ENCODE assay signal across 9 cellular contexts in the genomic region with DNA sequence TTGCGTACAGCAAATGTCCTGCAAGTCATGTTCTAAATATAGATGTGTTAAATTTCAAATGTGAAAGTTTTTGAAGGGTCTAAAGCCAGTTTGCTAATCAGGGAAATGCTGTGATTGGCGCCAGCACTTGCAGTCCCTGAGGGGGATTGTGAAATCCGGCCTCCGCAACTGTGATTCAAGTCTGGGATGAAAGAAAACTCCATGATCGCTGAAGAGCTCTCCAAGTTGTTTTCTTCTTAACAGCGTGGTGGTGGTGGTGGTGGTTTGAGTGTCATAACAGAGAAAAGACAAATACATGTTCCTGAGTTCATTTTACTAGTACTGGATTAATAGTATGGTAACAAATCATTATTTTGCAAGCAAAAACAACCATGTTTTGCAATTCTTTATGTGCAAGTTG. TPM values are rescaled to one million over a fixed set of nuclear protein-coding genes. Genes with fewer than 3 reads are reported as not detected.
DNase-seq lines count a peak whose midpoint lies in the region; ATAC-seq, FAIRE-seq and TF ChIP-seq lines count a peak whose summit lies in the region.
"Had no signal": no experiment of that assay in that cellular context is flagged by ENCODE, and none has a peak within 500 bp of the region (broad histone marks: within the 10 kb centered on the region; RNA-seq: fewer than 3 reads in every experiment).

No MANE protein-coding gene starts in this region.

- H3K27ac ChIP-seq in A549 = peak overlapping the region; percentile 23 to 34; a peak in 5 of 6 replicates

- H3K4me3 ChIP-seq in A549 = no peak overlapping the region

- no peak for FAIRE-seq in A549 (lab: Jason Lieb, UNC)

- no peak for TF ChIP-seq RAD21 in A549 (conservative IDR thresholded peaks at IDR 0.05 in 1 of 2, IDR thresholded peaks at IDR 0.05 in 1 of 2)

- peak overlapping the region; percentile 69 for H3K4me2 ChIP-seq in A549

- no peak for TF ChIP-seq CTCF in A549 (IDR thresholded peaks at IDR 0.05)

- CTCF ChIA-PET in A549 (lab: Yijun Ruan, JAX) = interaction anchor here (0.9 to 9.2 kb wide), 10 partner anchors 9 to 485 kb away, joined by 3 to 226 read pairs (median 8); partner anchors contain the start of gene MITF

- TF ChIP-seq EP300 in A549 (IDR thresholded peaks at IDR 0.05) = no peak

- POLR2A ChIA-PET in A549 (lab: Yijun Ruan, JAX) = no interaction called here

- H3K4me1 ChIP-seq in A549 = peaks cover 38% of the 10 kb centered on the region

- DNase-seq in A549 (ENCODE audit: low read depth in 1 of 2, low spot score in 1 of 2) (peak in 1 of 2 experiments; percentile 21), NCI-H226 (peak; percentile 27), erythroblast (lab: John Stamatoyannopoulos, UW) (peak; percentile 48 to 51), midbrain (lab: John Stamatoyannopoulos, UW) (peak; percentile 25), NCI-H2227 (lab: John Stamatoyannopoulos, UW; ENCODE audit: unreplicated experiment) (no peak), NCI-H526 treated with DMSO at 0.1 percent for 48 hours (lab: John Stamatoyannopoulos, UW) (no peak), NAMALWA (ENCODE audit: low spot score) (no peak)
- DNase-seq in stimulated activated CD4-positive, alpha-beta T cell treated with anti-CD3 and anti-CD28 coated beads, Interleukin-15, amount 100 ng/mL, for 24 hours = no peak
- DNase-seq: NCI-H1694 had no signal

- TF ChIP-seq POLR2A in A549 (IDR thresholded peaks at IDR 0.05; ENCODE audit: low read length) = no peak
- no peak for TF ChIP-seq POLR2A in erythroblast (IDR thresholded peaks at IDR 0.05; ENCODE audit: low read length)

- ATAC-seq in A549 = peak; percentile 50 to 60; a peak in 3 of 6 replicates

- H3K9me3 ChIP-seq in A549 = no peaks in the 10 kb centered on the region

- 54% methylated on average over 6 of the region's 6 CpGs for WGBS in A549 (ENCODE audit: missing lambda C conversion rate)

TF ChIP-seq in A549, 52 proteins besides CTCF, POLR2A, EP300 and RAD21:
- TF ChIP-seq KDM5A (IDR thresholded peaks at IDR 0.05) = no peak
- no peak for TF ChIP-seq PHF8 (IDR thresholded peaks at IDR 0.05; ENCODE audit: borderline replicate concordance, low read depth)
- peak; percentile 76 to 87; a peak in 3 of 4 replicates for TF ChIP-seq CEBPB (IDR thresholded peaks at IDR 0.05)
- TF ChIP-seq CHD4 (IDR thresholded peaks at IDR 0.05; ENCODE audit: borderline replicate concordance) = no peak
- TF ChIP-seq FOSL2 (IDR thresholded peaks at IDR 0.05) = no peak
- no peak for TF ChIP-seq FOSL2 (CRISPR knock-in tag; IDR thresholded peaks at IDR 0.05)

RNA-seq across cellular contexts. Expression of gene MITF, which starts 51.8 kb away (rescaled TPM):
- 15.3 and 15.9 TPM in 2 replicates for polyA plus RNA-seq in A549 (2011; rRNA removed)
- 8.3 and 9.3 TPM in 2 replicates for polyA plus RNA-seq in A549 (2012; cell fraction: cytosol; rRNA removed)
- polyA plus RNA-seq in A549 (2012; cell fraction: nucleus; rRNA removed) = 6.0 and 8.7 TPM in 2 replicates
- 13.2 to 14.7 TPM (median 14.3 TPM) in 3 replicates for polyA plus RNA-seq in A549 (2017; fragmentation: RNase III; extraction: RNeasy Plus Mini Kit Qiagen cat#74134 plus additional on column Dnase treatment)
- polyA minus RNA-seq in A549 (2011; rRNA and poly(A)+ RNA removed) = 45.8 and 56.1 TPM in 2 replicates

Comparison
In these comparisons a context has a peak if more than half of its experiments do, and no peak if none do; other contexts are left out.
1. DNase-seq: peak in NCI-H226 (single experiment), erythroblast (2 of 2) and midbrain (single experiment); none in stimulated activated CD4-positive, alpha-beta T cell treated with anti-CD3 and anti-CD28 coated beads, Interleukin-15, amount 100 ng/mL, for 24 hours (single experiment), NCI-H2227 (single experiment), NCI-H526 treated with DMSO at 0.1 percent for 48 hours (single experiment) and NAMALWA (single experiment).